In the genomic region with DNA sequence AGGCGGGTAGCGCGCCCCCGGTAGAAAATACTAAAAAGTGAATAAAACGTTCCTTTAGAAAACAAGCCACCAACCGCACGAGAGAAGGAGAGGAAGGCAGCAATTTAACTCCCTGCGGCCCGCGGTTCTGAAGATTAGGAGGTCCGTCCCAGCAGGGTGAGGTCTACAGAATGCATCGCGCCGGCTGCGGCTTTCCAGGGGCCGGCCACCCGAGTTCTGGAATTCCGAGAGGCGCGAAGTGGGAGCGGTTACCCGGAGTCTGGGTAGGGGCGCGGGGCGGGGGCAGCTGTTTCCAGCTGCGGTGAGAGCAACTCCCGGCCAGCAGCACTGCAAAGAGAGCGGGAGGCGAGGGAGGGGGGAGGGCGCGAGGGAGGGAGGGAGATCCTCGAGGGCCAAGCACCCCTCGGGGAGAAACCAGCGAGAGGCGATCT, we compare ENCODE assay signal across 9 cellular contexts.
A peak's percentile ranks its signal among the peaks of the same experiment; 100 is the strongest.
DNase-seq lines count a peak whose midpoint lies in the region; ATAC-seq and TF ChIP-seq lines count a peak whose summit lies in the region.
"Had no signal": no experiment of that assay in that cellular context is flagged by ENCODE, and none has a peak within 500 bp of the region (broad histone marks: within the 10 kb centered on the region; RNA-seq: fewer than 3 reads in every experiment).

No MANE protein-coding gene starts in this region.

- no peaks in the 10 kb centered on the region for H3K27me3 ChIP-seq in WERI-Rb-1 (ENCODE audit: insufficient read depth, low read depth, severe bottlenecking)
- peaks cover 0 to 54% (median 0%) of the 10 kb centered on the region in 7 donors for H3K27me3 ChIP-seq in heart right ventricle
- H3K27me3 ChIP-seq in prostate gland (replicated peaks; ENCODE audit: insufficient read depth), result peaks cover 8% of the 10 kb centered on the region

- peak overlapping the region; percentile 82; the same call in 1 of the 2 replicates for H3K27ac ChIP-seq in WERI-Rb-1
- peak overlapping the region in 8 of 10 donors; percentile 64 to 87 (median 74) for H3K27ac ChIP-seq in heart right ventricle
- H3K27ac ChIP-seq in prostate gland, result no peak overlapping the region

- H3K4me3 ChIP-seq in WERI-Rb-1 (ENCODE audit: low read depth, low read length), result peak overlapping the region; percentile 62
- H3K4me3 ChIP-seq in heart right ventricle, result peak overlapping the region in 9 of 10 donors; percentile 48 to 72 (median 63)
- peak overlapping the region; percentile 32 to 42 for H3K4me3 ChIP-seq in prostate gland

- peak; percentile 17 for DNase-seq in GM20000 (ENCODE audit: low spot score)
- peak; percentile 21 for DNase-seq in WERI-Rb-1
- DNase-seq in heart right ventricle, result peak in 1 of 2 donors; percentile 10
- DNase-seq in prostate gland (ENCODE audit: low spot score), result no peak
- no peak for DNase-seq in OCI-M1 (lab: John Stamatoyannopoulos, UW)
- no peak for DNase-seq in COLO668 (lab: John Stamatoyannopoulos, UW; ENCODE audit: unreplicated experiment)
- DNase-seq: activated CD8-positive, alpha-beta memory T cell treated with anti-CD3 and anti-CD28 coated beads, Interleukin-2, amount 50 U/mL, for 48 hours had no signal

- no peak for TF ChIP-seq POLR2A in prostate gland (IDR thresholded peaks at IDR 0.05)

- intact Hi-C loops in heart right ventricle (cut with DNase I), result no loop called here
- intact Hi-C loops in prostate gland (cut with DNase I), result no loop called here

- H3K36me3 ChIP-seq in WERI-Rb-1, result no peaks in the 10 kb centered on the region
- no peaks in the 10 kb centered on the region for H3K36me3 ChIP-seq in heart right ventricle
- H3K36me3 ChIP-seq in prostate gland, result no peaks in the 10 kb centered on the region

- H3K4me1 ChIP-seq in heart right ventricle (peaks cover 0 to 34% (median 13%) of the 10 kb centered on the region in 9 donors), prostate gland (replicated peaks) (no peaks in the 10 kb centered on the region)

- ATAC-seq in heart right ventricle, result peak in 7 of 8 donors; percentile 5 to 41 (median 18)
- ATAC-seq in GM18517 (IDR thresholded peaks at IDR 0.05; ENCODE audit: unreplicated experiment), result no peak
- ATAC-seq in GM19035 (IDR thresholded peaks at IDR 0.05; ENCODE audit: unreplicated experiment), result no peak

- TF ChIP-seq CTCF in GM20000 (IDR thresholded peaks at IDR 0.05; ENCODE audit: extremely low read depth, missing control alignments) (no peak), WERI-Rb-1 (IDR thresholded peaks at IDR 0.05; ENCODE audit: low read depth, low read length) (no peak), heart right ventricle (IDR thresholded peaks at IDR 0.05) (no peak), prostate gland (IDR thresholded peaks at IDR 0.05) (no peak)

- no peaks in the 10 kb centered on the region for H3K9me3 ChIP-seq in WERI-Rb-1 (ENCODE audit: severe bottlenecking)
- H3K9me3 ChIP-seq in heart right ventricle, result no peaks in the 10 kb centered on the region
- no peaks in the 10 kb centered on the region for H3K9me3 ChIP-seq in prostate gland

- WGBS in heart right ventricle, 2 donors, result 29 to 38% methylated on average over 35 of the region's 35 CpGs
- under 1% methylated on average over 34 of the region's 35 CpGs for WGBS in prostate gland

Comparison
In these comparisons a context has a peak if more than half of its experiments do, and no peak if none do; other contexts are left out.
1. DNase-seq: peak in GM20000 (single experiment) and WERI-Rb-1 (single experiment); none in prostate gland (single experiment), OCI-M1 (single experiment) and COLO668 (single experiment).
2. H3K27ac ChIP-seq: peak in WERI-Rb-1 (single experiment) and heart right ventricle (8 of 10); none in prostate gland (0 of 2).
3. ATAC-seq: peak in heart right ventricle (7 of 8); none in GM18517 (single experiment) and GM19035 (single experiment).
4. Peak in every context shown above with its lines, with median percentiles within 50 percentile points of each other: H3K4me3 ChIP-seq.